Comparison of ENCODE assay signal across 8 cellular contexts in the genomic region with DNA sequence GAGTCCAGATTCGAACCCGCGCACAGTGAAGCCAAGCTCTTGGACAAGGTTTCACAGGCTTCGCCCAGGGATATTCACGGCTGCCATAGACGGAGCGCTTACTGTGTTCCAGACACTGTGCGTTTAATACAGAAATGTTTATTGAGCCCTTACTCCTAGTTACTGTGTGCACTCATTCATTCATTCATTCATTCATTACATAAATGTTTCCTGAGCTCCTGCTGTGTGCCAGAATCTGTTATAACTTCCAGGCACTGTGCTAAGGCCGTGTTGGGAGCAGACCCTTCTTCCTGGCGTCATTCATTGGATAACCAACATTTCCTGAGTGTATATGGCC. TPM values are rescaled to one million over a fixed set of nuclear protein-coding genes. Genes with fewer than 3 reads are reported as not detected.
DNase-seq lines count a peak whose midpoint lies in the region; ATAC-seq, FAIRE-seq and TF ChIP-seq lines count a peak whose summit lies in the region.

No MANE protein-coding gene starts in this region.

- CTCF ChIA-PET in CD8-positive, alpha-beta T cell (lab: Charles Lee), result interaction anchor here (0.9 to 1.0 kb wide), 3 partner anchors 11 to 411 kb away, joined by 3 to 4 read pairs (median 3); no protein-coding TSS in a partner anchor

- peaks cover 11% of the 10 kb centered on the region for H3K36me3 Mint-ChIP-seq in CD8-positive, alpha-beta T cell
- no peaks in the 10 kb centered on the region for H3K36me3 Mint-ChIP-seq in endodermal cell (ENCODE audit: low read depth)

- no peaks in the 10 kb centered on the region for H3K27me3 ChIP-seq in CD8-positive, alpha-beta T cell (ENCODE audit: insufficient read depth, low read length)
- H3K27me3 ChIP-seq in OCI-LY1 (ENCODE audit: insufficient read depth, low read length) (no peaks in the 10 kb centered on the region; the same call in 1 of the 2 replicates), endodermal cell (ENCODE audit: control insufficient read depth, insufficient read depth, low read length, poor library complexity, severe bottlenecking) (no peaks in the 10 kb centered on the region), neutrophil (no peaks in the 10 kb centered on the region)

- POLR2A ChIA-PET in CD8-positive, alpha-beta T cell (lab: Charles Lee), result interaction anchor here (0.9 kb wide), 1 partner anchor 281 kb away, joined by 3 read pairs; the partner anchor contains the start of gene MAP1LC3B2

- H2AFZ ChIP-seq in OCI-LY1 (ENCODE audit: low read length), result 0 out of 2 replicates have a peak overlapping the region, but pooled peaks have one; percentile 72

- peaks cover 4% of the 10 kb centered on the region; the same call in 1 of the 2 replicates for H4K20me1 ChIP-seq in OCI-LY1 (ENCODE audit: insufficient read depth, low read length)

- H3K4me2 ChIP-seq in OCI-LY1 (ENCODE audit: low read length), result peak overlapping the region; percentile 75

- intact Hi-C loops in CD8-positive, alpha-beta T cell (cut with DNase I, micrococcal nuclease), result loop anchor here in 1 of 2 experiments (5.0 to 10.0 kb wide), 5 partner anchors 41 to 909 kb away; partner anchors contain the start of gene FBXW8

- peak overlapping the region; percentile 38 for H3K4me3 ChIP-seq in CD8-positive, alpha-beta T cell (ENCODE audit: low read depth, low read length)
- H3K4me3 ChIP-seq in OCI-LY1 (ENCODE audit: low read depth, low read length, poor library complexity, severe bottlenecking) (peak overlapping the region; percentile 73), endodermal cell (ENCODE audit: low read length) (peak overlapping the region; percentile 73), neutrophil (ENCODE audit: low read depth in 1 of 2, low read length in 1 of 2) (peak overlapping the region; percentile 66 to 72)

- peaks cover 20% of the 10 kb centered on the region for H3K79me2 ChIP-seq in OCI-LY1 (ENCODE audit: insufficient read depth, low read length)

- peaks cover 30% of the 10 kb centered on the region for H3K4me1 ChIP-seq in CD8-positive, alpha-beta T cell (ENCODE audit: insufficient read depth, low read length)
- H3K4me1 ChIP-seq in OCI-LY1 (ENCODE audit: insufficient read depth, low read length, severe bottlenecking) (peaks cover 16% of the 10 kb centered on the region), endodermal cell (ENCODE audit: control insufficient read depth, insufficient read depth, low read length) (peaks cover 5% of the 10 kb centered on the region), neutrophil (ENCODE audit: control insufficient read depth in 1 of 2, insufficient read depth in 1 of 2, low read depth in 1 of 2, low read length in 1 of 2) (peaks cover 77 to 80% of the 10 kb centered on the region in 2 experiments)

- no peak for FAIRE-seq in D721Med (lab: Jason Lieb, UNC)

- peak overlapping the region; percentile 84 for H3K4me3 Mint-ChIP-seq in CD8-positive, alpha-beta T cell
- peak overlapping the region; percentile 94 for H3K4me3 Mint-ChIP-seq in endodermal cell

- H3K27ac ChIP-seq in CD8-positive, alpha-beta T cell (ENCODE audit: low read depth, low read length), result no peak overlapping the region
- H3K27ac ChIP-seq in OCI-LY1 (ENCODE audit: low read depth, low read length, poor library complexity, severe bottlenecking), result no peak overlapping the region
- H3K27ac ChIP-seq in endodermal cell (ENCODE audit: low read depth, low read length), result no peak overlapping the region
- peak overlapping the region; percentile 97 for H3K27ac ChIP-seq in neutrophil

- no peaks in the 10 kb centered on the region for H3K27me3 Mint-ChIP-seq in CD8-positive, alpha-beta T cell (ENCODE audit: low read depth)
- peaks cover 1% of the 10 kb centered on the region for H3K27me3 Mint-ChIP-seq in endodermal cell (ENCODE audit: insufficient read depth)

- H3K9me2 ChIP-seq in OCI-LY1 (ENCODE audit: low read depth, low read length), result no peaks in the 10 kb centered on the region

- DNase-seq in CD8-positive, alpha-beta T cell, result no peak
- DNase-seq in endodermal cell, result no peak
- no peak for DNase-seq in D721Med (ENCODE audit: insufficient read length, low spot score)
- DNase-seq in activated CD4-positive, CD25-positive, alpha-beta regulatory T cell treated with anti-CD3 and anti-CD28 coated beads, Interleukin-2, amount 50 U/mL, for 72 hours, result no peak
- DNase-seq in NCI-H1694 treated with DMSO at 0.1 percent for 48 hours (lab: John Stamatoyannopoulos, UW), result no peak

- no peaks in the 10 kb centered on the region for H3K9me3 Mint-ChIP-seq in CD8-positive, alpha-beta T cell
- H3K9me3 Mint-ChIP-seq in endodermal cell, result no peaks in the 10 kb centered on the region

- no peak for ATAC-seq in CD8-positive, alpha-beta T cell
- ATAC-seq in GM21619 (IDR thresholded peaks at IDR 0.05; ENCODE audit: unreplicated experiment), result no peak

- no peaks in the 10 kb centered on the region for H3K9me3 ChIP-seq in CD8-positive, alpha-beta T cell (ENCODE audit: low read length)
- no peaks in the 10 kb centered on the region for H3K9me3 ChIP-seq in OCI-LY1 (ENCODE audit: low read length)
- H3K9me3 ChIP-seq in endodermal cell (ENCODE audit: control insufficient read depth, low read length), result no peaks in the 10 kb centered on the region
- H3K9me3 ChIP-seq in neutrophil, result no peaks in the 10 kb centered on the region

- H3K36me3 ChIP-seq in CD8-positive, alpha-beta T cell (ENCODE audit: insufficient read depth, low read length), result no peaks in the 10 kb centered on the region
- H3K36me3 ChIP-seq in OCI-LY1 (ENCODE audit: insufficient read depth, low read length), result no peaks in the 10 kb centered on the region
- no peaks in the 10 kb centered on the region for H3K36me3 ChIP-seq in endodermal cell (ENCODE audit: control insufficient read depth, insufficient read depth, low read length)
- H3K36me3 ChIP-seq in neutrophil, result no peaks in the 10 kb centered on the region

- 53 to 57% methylated on average over 9 to 10 of the region's 10 CpGs for WGBS in endodermal cell (ENCODE audit: insufficient coverage in 1 of 2, insufficient read length in 1 of 2), 2 experiments

- no peak for TF ChIP-seq CTCF in CD8-positive, alpha-beta T cell (IDR thresholded peaks at IDR 0.05)
- no peak for TF ChIP-seq CTCF in OCI-LY1 (IDR thresholded peaks at IDR 0.05; ENCODE audit: low read length)
- no peak for TF ChIP-seq CTCF in endodermal cell (conservative IDR thresholded peaks at IDR 0.05)
- TF ChIP-seq CTCF in neutrophil (IDR thresholded peaks at IDR 0.05), result no peak
- TF ChIP-seq CTCF in D721Med (IDR thresholded peaks at IDR 0.05; ENCODE audit: insufficient read depth, missing control alignments), result no peak

- H3F3A ChIP-seq in OCI-LY1 (ENCODE audit: insufficient read depth, low read length), result no peaks in the 10 kb centered on the region

- H3K4me1 Mint-ChIP-seq in CD8-positive, alpha-beta T cell (ENCODE audit: low read depth), result peaks cover 39% of the 10 kb centered on the region
- peaks cover 44% of the 10 kb centered on the region for H3K4me1 Mint-ChIP-seq in endodermal cell

- H3K27ac Mint-ChIP-seq in CD8-positive, alpha-beta T cell, result peak overlapping the region; percentile 69
- H3K27ac Mint-ChIP-seq in endodermal cell, result peak overlapping the region; percentile 83

- H3K9ac ChIP-seq in OCI-LY1 (ENCODE audit: low read length), result peak overlapping the region; percentile 51; the same call in 1 of the 2 replicates
- H3K9ac ChIP-seq in endodermal cell (ENCODE audit: extremely low read depth, low read length, poor library complexity, severe bottlenecking), result peak overlapping the region; percentile 12

RNA-seq across cellular contexts. Expression of gene MED13L, which starts 0.7 kb away (rescaled TPM):
- 100 to 1,000 TPM; 157 to 159 TPM for total RNA-seq in CD8-positive, alpha-beta T cell
- 100 to 1,000 TPM; 101 to 111 TPM for total RNA-seq in endodermal cell
- 44.3 TPM for polyA plus RNA-seq in endodermal cell (2013, experiment 1 of 2)
- polyA plus RNA-seq in endodermal cell (2013, experiment 2 of 2), result 44.0 TPM
